In the genomic region with DNA sequence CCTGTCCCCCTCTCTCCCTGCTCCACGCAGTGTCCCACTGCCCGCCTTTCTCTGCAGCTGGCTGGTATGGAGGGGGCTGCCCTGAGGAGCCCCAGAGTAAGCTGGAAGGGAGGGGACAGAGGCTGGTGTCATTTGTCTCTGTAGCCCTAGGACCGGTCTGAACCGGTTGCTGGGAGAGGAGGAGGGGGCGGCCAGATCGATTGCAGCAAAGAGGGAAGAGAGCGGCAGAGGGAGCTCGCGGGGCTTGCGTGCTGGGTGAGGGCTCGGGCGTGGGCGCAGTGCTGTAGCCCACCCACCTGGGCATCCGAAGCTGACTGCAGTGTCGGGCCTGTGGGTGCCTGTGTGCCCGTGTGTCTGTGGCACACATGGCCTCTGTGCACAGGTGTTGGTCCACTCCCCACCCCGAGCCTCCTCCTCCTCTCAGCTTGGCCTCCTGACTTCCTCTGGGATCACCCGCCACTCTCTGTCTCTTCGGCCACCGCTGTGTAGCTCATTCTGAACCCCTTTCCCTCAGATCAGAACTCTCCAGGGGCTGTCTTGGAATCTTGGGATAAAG, we compare ENCODE assay signal across 13 cellular contexts. TPM values are rescaled to one million over a fixed set of nuclear protein-coding genes. Genes with fewer than 3 reads are reported as not detected.
DNase-seq lines count a peak whose midpoint lies in the region; ATAC-seq and TF ChIP-seq lines count a peak whose summit lies in the region.
"Had no signal": no experiment of that assay in that cellular context is flagged by ENCODE, and none has a peak within 500 bp of the region (broad histone marks: within the 10 kb centered on the region; RNA-seq: fewer than 3 reads in every experiment).

No MANE protein-coding gene starts in this region.

- no peaks in the 10 kb centered on the region for H4K20me1 ChIP-seq in mammary epithelial cell (ENCODE audit: insufficient read depth, low read length)

- H3K36me3 ChIP-seq in mammary epithelial cell (ENCODE audit: insufficient read depth, low read length) (peaks cover 3% of the 10 kb centered on the region), endodermal cell (ENCODE audit: control insufficient read depth, insufficient read depth, low read length) (peaks cover 67% of the 10 kb centered on the region), vagina (peaks cover 0 to 34% of the 10 kb centered on the region in 2 donors)

- no peak overlapping the region for H3K4me3 ChIP-seq in mammary epithelial cell (replicated peaks in 1 of 3; ENCODE audit: insufficient read depth in 1 of 3, low read depth in 2 of 3, low read length in 3 of 3)
- no peak overlapping the region for H3K4me3 ChIP-seq in endodermal cell (ENCODE audit: low read length)
- H3K4me3 ChIP-seq in vagina, result no peak overlapping the region
- H3K4me3 ChIP-seq: SJSA1, thoracic aorta had no signal

- CTCF ChIA-PET in MCF 10A (lab: Yijun Ruan, JAX) (interaction anchor here (0.7 to 2.8 kb wide), 5 partner anchors 11 to 201 kb away, joined by 3 to 16 read pairs (median 6); no protein-coding TSS in a partner anchor), mammary epithelial cell (lab: Charles Lee; ENCODE audit: low non-redundant PET) (interaction anchor here (0.6 kb wide), 1 partner anchor 120 kb away, joined by 7 read pairs; no protein-coding TSS in a partner anchor)

- no peak overlapping the region for H3K9ac ChIP-seq in mammary epithelial cell (ENCODE audit: insufficient read depth, low read length)
- no peak overlapping the region for H3K9ac ChIP-seq in endodermal cell (ENCODE audit: extremely low read depth, low read length, poor library complexity, severe bottlenecking)

- peak overlapping the region; percentile 75 for H3K27ac Mint-ChIP-seq in MCF 10A (ENCODE audit: low read depth, unreplicated experiment)
- H3K27ac Mint-ChIP-seq in endodermal cell, result peak overlapping the region; percentile 86
- peak overlapping the region; percentile 88 for H3K27ac Mint-ChIP-seq in stimulated activated naive B cell treated with anti-CD40 and anti-IgM and Interleukin-4, amounts not matched to agents 10 μg/mL and 1 μg/mL and 100 μg/mL, for 72 hours

- POLR2A ChIA-PET in MCF 10A (lab: Yijun Ruan, JAX), result interaction anchor here (0.6 to 1.2 kb wide), 4 partner anchors 106 to 137 kb away, joined by 3 to 6 read pairs (median 4); a partner anchor contains a TSS

- no peak for ATAC-seq in stimulated activated naive B cell treated with anti-CD40 and anti-IgM and Interleukin-4, amounts not matched to agents 10 μg/mL and 1 μg/mL and 100 μg/mL, for 72 hours (replicated peaks)
- no peak for ATAC-seq in HG03378 (IDR thresholded peaks at IDR 0.05; ENCODE audit: unreplicated experiment)

- H2AFZ ChIP-seq in mammary epithelial cell (ENCODE audit: low read depth, low read length), result no peak overlapping the region

- no peak overlapping the region for H3K27ac ChIP-seq in mammary epithelial cell (ENCODE audit: insufficient read depth, low read depth, low read length)
- peak overlapping the region; percentile 97 for H3K27ac ChIP-seq in endodermal cell (ENCODE audit: low read depth, low read length)
- H3K27ac ChIP-seq in vagina, result no peak overlapping the region
- H3K27ac ChIP-seq: SJSA1 had no signal

- no peak overlapping the region for H3K4me2 ChIP-seq in mammary epithelial cell (ENCODE audit: insufficient read depth, low read depth, low read length)

- H3K4me1 ChIP-seq in mammary epithelial cell (ENCODE audit: insufficient read depth, low read length) (peaks cover 23% of the 10 kb centered on the region), endodermal cell (ENCODE audit: control insufficient read depth, insufficient read depth, low read length) (peaks cover 12% of the 10 kb centered on the region), vagina (peaks cover 15% of the 10 kb centered on the region)
- H3K4me1 ChIP-seq: SJSA1 had no signal

- H3K4me3 Mint-ChIP-seq in MCF 10A (ENCODE audit: unreplicated experiment) (no peak overlapping the region), endodermal cell (no peak overlapping the region)
- no peak overlapping the region for H3K4me3 Mint-ChIP-seq in stimulated activated naive B cell treated with anti-CD40 and anti-IgM and Interleukin-4, amounts not matched to agents 10 μg/mL and 1 μg/mL and 100 μg/mL, for 72 hours

- intact Hi-C loops in MCF 10A (cut with micrococcal nuclease) (no loop called here), mammary epithelial cell (cut with micrococcal nuclease) (loop anchor here (5.0 kb wide), 1 partner anchor 194 kb away; no protein-coding TSS in a partner anchor), vagina (cut with DNase I) (no loop called here)

- no peak for TF ChIP-seq CTCF in MCF 10A (IDR thresholded peaks at IDR 0.05; ENCODE audit: unreplicated experiment)
- TF ChIP-seq CTCF in mammary epithelial cell (conservative IDR thresholded peaks at IDR 0.05 in 1 of 2, IDR thresholded peaks at IDR 0.05 in 1 of 2; ENCODE audit: extremely low read depth in 1 of 2, insufficient read depth in 1 of 2, low read depth in 1 of 2, low read length in 2 of 2), result no peak
- peak; percentile 63 for TF ChIP-seq CTCF in endodermal cell (conservative IDR thresholded peaks at IDR 0.05)
- TF ChIP-seq CTCF in vagina (IDR thresholded peaks at IDR 0.05), result no peak

- H3K27me3 Mint-ChIP-seq in MCF 10A (ENCODE audit: insufficient read depth, unreplicated experiment) (no peaks in the 10 kb centered on the region), endodermal cell (ENCODE audit: insufficient read depth) (no peaks in the 10 kb centered on the region)
- H3K27me3 Mint-ChIP-seq in stimulated activated naive B cell treated with anti-CD40 and anti-IgM and Interleukin-4, amounts not matched to agents 10 μg/mL and 1 μg/mL and 100 μg/mL, for 72 hours, result no peaks in the 10 kb centered on the region

- H3K9me3 Mint-ChIP-seq in MCF 10A (ENCODE audit: unreplicated experiment) (no peaks in the 10 kb centered on the region), endodermal cell (no peaks in the 10 kb centered on the region)
- no peaks in the 10 kb centered on the region for H3K9me3 Mint-ChIP-seq in stimulated activated naive B cell treated with anti-CD40 and anti-IgM and Interleukin-4, amounts not matched to agents 10 μg/mL and 1 μg/mL and 100 μg/mL, for 72 hours

- H3K27me3 ChIP-seq in mammary epithelial cell (ENCODE audit: insufficient read depth, low read length) (no peaks in the 10 kb centered on the region), endodermal cell (ENCODE audit: control insufficient read depth, insufficient read depth, low read length, poor library complexity, severe bottlenecking) (no peaks in the 10 kb centered on the region), vagina (no peaks in the 10 kb centered on the region)
- H3K27me3 ChIP-seq: SJSA1 had no signal

- 82% methylated on average over 6 of the region's 20 CpGs for WGBS in mammary epithelial cell (ENCODE audit: low coverage, missing lambda C conversion rate)
- WGBS in endodermal cell (ENCODE audit: insufficient coverage in 1 of 2, insufficient read length in 1 of 2), 2 experiments, result 28 to 49% methylated on average over 3 to 19 of the region's 20 CpGs

- no peaks in the 10 kb centered on the region for H3K79me2 ChIP-seq in mammary epithelial cell (ENCODE audit: insufficient read depth, low read length)

- peaks cover 19% of the 10 kb centered on the region for H3K4me1 Mint-ChIP-seq in MCF 10A (ENCODE audit: insufficient read depth, unreplicated experiment)
- H3K4me1 Mint-ChIP-seq in endodermal cell, result peaks cover 17% of the 10 kb centered on the region
- peaks cover 16 to 23% of the 10 kb centered on the region in 2 donors for H3K4me1 Mint-ChIP-seq in stimulated activated naive B cell treated with anti-CD40 and anti-IgM and Interleukin-4, amounts not matched to agents 10 μg/mL and 1 μg/mL and 100 μg/mL, for 72 hours

- DNase-seq in MCF 10A (ENCODE audit: unreplicated experiment), result no peak
- DNase-seq in mammary epithelial cell, result no peak
- DNase-seq in NCI-H526 treated with DMSO at 0.1 percent for 48 hours (lab: John Stamatoyannopoulos, UW), result peak; percentile 86
- DNase-seq in endodermal cell, result peak; percentile 95
- no peak for DNase-seq in stimulated activated naive B cell treated with anti-CD40 and anti-IgM and Interleukin-4, amounts not matched to agents 10 μg/mL and 1 μg/mL and 100 μg/mL, for 72 hours
- no peak for DNase-seq in mucosa of gallbladder (ENCODE audit: low spot score)
- DNase-seq in vagina (ENCODE audit: extremely low spot score in 2 of 2), result no peak
- DNase-seq: activated CD4-positive, alpha-beta T cell treated with anti-CD3 and anti-CD28 coated beads for 4 hours; activated naive CD4-positive, alpha-beta T cell treated with Interleukin-2 at 50 U/mL for 16 hours; left colon had no signal

- in situ Hi-C loops in mammary epithelial cell (cut with MboI; ENCODE audit: low sequenced_read_pairs in 2 of 2), result no loop called here

- no TSS peak for BruUV-seq in MCF 10A (replicated peaks; lab: Mats Ljungman, UMichigan)
- no TSS peak for BruUV-seq in mammary epithelial cell (replicated peaks; lab: Mats Ljungman, UMichigan)

- H3K9me3 ChIP-seq in mammary epithelial cell (replicated peaks; ENCODE audit: insufficient read depth, low read length) (no peaks in the 10 kb centered on the region), endodermal cell (ENCODE audit: control insufficient read depth, low read length) (no peaks in the 10 kb centered on the region), vagina (no peaks in the 10 kb centered on the region)
- H3K9me3 ChIP-seq: SJSA1, thoracic aorta had no signal

- no peak for TF ChIP-seq POLR2A in vagina (IDR thresholded peaks at IDR 0.05)

- dilution Hi-C loops in mammary epithelial cell (cut with HindIII; ENCODE audit: low sequenced_read_pairs), result loop anchor here (5.0 kb wide), 3 partner anchors 44 to 114 kb away; no protein-coding TSS in a partner anchor

- peaks cover 14% of the 10 kb centered on the region for H3K36me3 Mint-ChIP-seq in MCF 10A (ENCODE audit: insufficient read depth, unreplicated experiment)
- peaks cover 50% of the 10 kb centered on the region for H3K36me3 Mint-ChIP-seq in endodermal cell (ENCODE audit: low read depth)
- H3K36me3 Mint-ChIP-seq in stimulated activated naive B cell treated with anti-CD40 and anti-IgM and Interleukin-4, amounts not matched to agents 10 μg/mL and 1 μg/mL and 100 μg/mL, for 72 hours, result peaks cover 66 to 74% of the 10 kb centered on the region in 2 donors

RNA-seq across cellular contexts. Expression of a gene that starts 50.7 kb away (rescaled TPM):
- total RNA-seq in MCF 10A (2022) (28.1 and 29.5 TPM in 2 replicates), mammary epithelial cell (10 to 100 TPM; 52.7 to 60.2 TPM), endodermal cell (100 to 1,000 TPM in 1 of 2 donors, 10 to 100 TPM in 1; 75.6 to 109 TPM), mucosa of gallbladder (210 TPM), vagina (48.6 TPM)
- 39.3 TPM for polyA plus RNA-seq in mammary epithelial cell
- polyA minus RNA-seq in mammary epithelial cell, result 54.6 TPM
- 48.4 TPM for polyA plus RNA-seq in endodermal cell (2013, experiment 1 of 2)
- 41.1 TPM for polyA plus RNA-seq in endodermal cell (2013, experiment 2 of 2)

Comparison
In these comparisons a context has a peak if more than half of its experiments do, and no peak if none do; other contexts are left out.
1. DNase-seq: peak in NCI-H526 treated with DMSO at 0.1 percent for 48 hours (single experiment) and endodermal cell (single experiment); none in MCF 10A (single experiment), mammary epithelial cell (single experiment), stimulated activated naive B cell treated with anti-CD40 and anti-IgM and Interleukin-4, amounts not matched to agents 10 μg/mL and 1 μg/mL and 100 μg/mL, for 72 hours (single experiment), mucosa of gallbladder (single experiment) and vagina (0 of 2).
2. Peak in every context shown above with its lines, with median percentiles within 50 percentile points of each other: H3K27ac Mint-ChIP-seq.